ENCODE assay signal across 13 cellular contexts in the genomic region with DNA sequence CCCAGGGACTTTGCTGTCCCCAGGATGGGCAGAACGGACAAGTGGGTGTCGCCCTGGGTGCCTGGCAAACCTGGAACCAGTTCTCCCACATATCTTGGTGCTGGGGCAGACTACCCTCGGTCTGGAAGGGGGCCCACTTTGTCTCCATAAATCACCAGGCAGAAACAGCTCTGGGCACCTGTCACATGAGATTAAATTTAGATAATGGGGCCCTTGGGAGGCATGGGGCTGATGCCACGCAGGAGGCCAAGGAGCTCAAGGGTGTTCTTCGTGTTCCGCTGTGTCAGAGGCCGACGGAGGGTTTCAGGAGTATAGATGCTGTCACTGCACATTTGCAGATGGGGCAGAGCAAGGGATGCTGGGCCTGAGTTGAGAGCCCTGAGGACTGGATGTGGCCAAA.
"Had no signal": no experiment of that assay in that cellular context is flagged by ENCODE, and none has a peak within 500 bp of the region (broad histone marks: within the 10 kb centered on the region; RNA-seq: fewer than 3 reads in every experiment).

No MANE protein-coding gene starts in this region.

- H3K27me3 ChIP-seq: brain microvascular endothelial cell, left lung, testis, vagina had no signal

- H3K4me1 ChIP-seq: left lung, testis, vagina had no signal

- H3K4me1 Mint-ChIP-seq: activated naive CD4-positive, alpha-beta T cell treated with anti-CD3 and anti-CD28 coated beads, Interleukin-2, amount 50 U/mL, for 24 hours; nephron had no signal

- H3K9me3 ChIP-seq: testis, vagina had no signal

- H3K27ac Mint-ChIP-seq: activated naive CD4-positive, alpha-beta T cell treated with anti-CD3 and anti-CD28 coated beads, Interleukin-2, amount 50 U/mL, for 24 hours; nephron; stimulated activated naive CD8-positive, alpha-beta T cell treated with anti-CD3 and anti-CD28 coated beads, Interleukin-15, Interleukin-2, amounts not matched to agents 100 ng/mL and 50 ng/mL, for 24 hours had no signal

- DNase-seq: activated CD4-positive, alpha-beta T cell treated with anti-CD3 and anti-CD28 coated beads, Interleukin-2, amount 50 U/mL, for 1 hour; activated T-cell treated with anti-CD3 and anti-CD28 coated beads, Interleukin-2, amount 50 U/mL, for 1 hour; brain microvascular endothelial cell; cerebellar nuclear complex; dermis blood vessel endothelial cell; mesenchymal stem cell; stimulated activated CD4-positive, alpha-beta T cell treated with anti-CD3 and anti-CD28 coated beads, Interleukin-2, amount 100 ng/mL, for 48 hours; testis had no signal

- H3K4me3 Mint-ChIP-seq: activated naive CD4-positive, alpha-beta T cell treated with anti-CD3 and anti-CD28 coated beads, Interleukin-2, amount 50 U/mL, for 24 hours; nephron; stimulated activated naive CD8-positive, alpha-beta T cell treated with anti-CD3 and anti-CD28 coated beads, Interleukin-15, Interleukin-2, amounts not matched to agents 100 ng/mL and 50 ng/mL, for 24 hours had no signal

- H3K36me3 Mint-ChIP-seq: activated naive CD4-positive, alpha-beta T cell treated with anti-CD3 and anti-CD28 coated beads, Interleukin-2, amount 50 U/mL, for 24 hours had no signal

- H3K36me3 ChIP-seq: brain microvascular endothelial cell, left lung, vagina had no signal

- ATAC-seq: left lung had no signal

- H3K27ac ChIP-seq: brain microvascular endothelial cell, left lung, testis, vagina had no signal

- H3K4me3 ChIP-seq: left lung, testis, vagina had no signal
